ENCODE assay signal across 8 cellular contexts in genomic region chr22:41543854-41544670, GRCh38.
DNase-seq lines count a peak whose midpoint lies in the region; ATAC-seq and TF ChIP-seq lines count a peak whose summit lies in the region.

POLR3H (minus strand) TSS chr22:41544470; CDS start chr22:41544101, 369 bp downstream.

- TF ChIP-seq CTCF in AG10803 (conservative IDR thresholded peaks at IDR 0.05; ENCODE audit: low read length): peak; percentile 54

- peak within 1 kb of the TSS; percentile 71 for H3K4me3 ChIP-seq in AG10803 (ENCODE audit: low read length)

- ATAC-seq in GM19023 (IDR thresholded peaks at IDR 0.05; ENCODE audit: unreplicated experiment) (peak; percentile 93), HG03280 (IDR thresholded peaks at IDR 0.05; ENCODE audit: unreplicated experiment) (peak; percentile 88)

- DNase-seq in AG10803 (ENCODE audit: low read depth) (peak; percentile 97), NCI-H345 treated with DMSO at 0.1 percent for 48 hours (lab: John Stamatoyannopoulos, UW; ENCODE audit: unreplicated experiment) (peak; percentile 89), iris pigment epithelial cell (ENCODE audit: low read depth) (peak; percentile 98)
- peak; percentile 86 to 93 (median 90) for DNase-seq in activated CD4-positive, CD25-positive, alpha-beta regulatory T cell (lab: John Stamatoyannopoulos, UW)
- peak; percentile 94 for DNase-seq in central memory CD4-positive, alpha-beta T cell
- DNase-seq in stimulated activated CD4-positive, alpha-beta T cell treated with anti-CD3 and anti-CD28 coated beads, Interleukin-12 subunit alpha, Interleukin-12 subunit beta, amount 100 ng/mL, for 4 hours: peak; percentile 97

Comparison
In these comparisons a context has a peak if more than half of its experiments do, and no peak if none do; other contexts are left out.
1. Peak in every context shown above with its lines: DNase-seq, ATAC-seq and H3K4me3 ChIP-seq.